28 cellular contexts compared by ENCODE assay signal in genomic region chr3:16024548-16024947, GRCh38.
"Had no signal": no experiment of that assay in that cellular context is flagged by ENCODE, and none has a peak within 500 bp of the region (broad histone marks: within the 10 kb centered on the region; RNA-seq: fewer than 3 reads in every experiment).

No MANE protein-coding gene starts in this region.

- FAIRE-seq: astrocyte, colon, frontal cortex had no signal

- H3K9me3 ChIP-seq: heart left ventricle had no signal

- H3K27ac ChIP-seq: brain microvascular endothelial cell, heart left ventricle, WERI-Rb-1 had no signal

- DNase-seq: activated B cell treated with CpG ODN at 0.5 μM for 24 hours; activated CD4-positive, alpha-beta T cell treated with anti-CD3 and anti-CD28 coated beads for 48 hours; activated CD4-positive, alpha-beta T cell treated with anti-CD3 and anti-CD28 coated beads, Interleukin-2, amount 50 U/mL, for 1 hour; activated CD4-positive, alpha-beta T cell treated with anti-CD3 and anti-CD28 coated beads, Interleukin-2, amount 50 U/mL, for 48 hours; activated CD8-positive, alpha-beta memory T cell treated with anti-CD3 and anti-CD28 coated beads for 24 hours; activated CD8-positive, alpha-beta T cell treated with anti-CD3 and anti-CD28 coated beads for 36 hours; activated effector memory CD4-positive, alpha-beta T cell treated with Interleukin-2 at 50 U/mL for 16 hours; activated gamma-delta T cell treated with Interleukin-2 at 50 U/mL for 16 hours; activated naive CD4-positive, alpha-beta T cell treated with anti-CD3 and anti-CD28 coated beads, Interleukin-2, amount 50 U/mL, for 16 hours; activated naive CD4-positive, alpha-beta T cell treated with Interleukin-2 at 50 U/mL for 16 hours; activated T-cell treated with anti-CD3 and anti-CD28 coated beads, Interleukin-2, amount 50 U/mL, for 4 hours; amniotic stem cell; anterior cingulate cortex; brain microvascular endothelial cell; caudate nucleus; effector CD8-positive, alpha-beta T cell; foreskin fibroblast; heart left ventricle; T-helper 1 cell; T-helper 17 cell; T1000; WERI-Rb-1 had no signal

- ATAC-seq: activated CD4-positive, CD25-positive, alpha-beta regulatory T cell treated with anti-CD3 and anti-CD28 coated beads, Interleukin-2, amount 50 U/mL, for 24 hours; activated CD8-positive, alpha-beta T cell treated with anti-CD3 and anti-CD28 coated beads for 36 hours; activated T-cell treated with anti-CD3 and anti-CD28 coated beads, Interleukin-2, amount 50 U/mL, for 4 hours; activated T-helper 17 cell treated with anti-CD3 and anti-CD28 coated beads, Interleukin-2, amount 50 U/mL, for 72 hours; esophagus mucosa; heart left ventricle; T-helper 17 cell had no signal

- H3K36me3 ChIP-seq: brain microvascular endothelial cell, heart left ventricle, WERI-Rb-1 had no signal

- H3K27me3 ChIP-seq: brain microvascular endothelial cell, heart left ventricle had no signal

- H3K4me1 ChIP-seq: heart left ventricle had no signal

- H3K4me3 ChIP-seq: heart left ventricle had no signal
